10 cellular contexts compared by ENCODE assay signal in genomic region chr16:14409563-14409962, GRCh38.
A peak's percentile ranks its signal among the peaks of the same experiment; 100 is the strongest.
DNase-seq lines count a peak whose midpoint lies in the region; ATAC-seq, FAIRE-seq and TF ChIP-seq lines count a peak whose summit lies in the region.
"Had no signal": no experiment of that assay in that cellular context is flagged by ENCODE, and none has a peak within 500 bp of the region (broad histone marks: within the 10 kb centered on the region; RNA-seq: fewer than 3 reads in every experiment).

No MANE protein-coding gene starts in this region.

- H3K27ac ChIP-seq in HepG2 (ENCODE audit: extremely low read length, insufficient read depth, low read length) = no peak overlapping the region
- no peak overlapping the region for H3K27ac ChIP-seq in right lobe of liver
- H3K27ac ChIP-seq in mammary epithelial cell (ENCODE audit: insufficient read depth, low read depth, low read length) = no peak overlapping the region
- no peak overlapping the region for H3K27ac ChIP-seq in left lung

- in situ Hi-C loops in HepG2 (cut with HindIII; ENCODE audit: extremely low pct_ligation_motif_present, low pct_unique_long_range_greater_than_20kb) = no loop called here
- in situ Hi-C loops in mammary epithelial cell (cut with MboI; ENCODE audit: low sequenced_read_pairs in 2 of 2) = no loop called here

- H3K9ac ChIP-seq in HepG2 (ENCODE audit: insufficient read depth, low read depth, low read length) (no peak overlapping the region), mammary epithelial cell (ENCODE audit: insufficient read depth, low read length) (no peak overlapping the region)

- dilution Hi-C loops in mammary epithelial cell (cut with HindIII; ENCODE audit: low sequenced_read_pairs) = loop anchor here (5.0 kb wide), 1 partner anchor 48 kb away; no protein-coding TSS in a partner anchor

- 12% methylated on average over 5 of the region's 5 CpGs for WGBS in HepG2 (ENCODE audit: low lambda C conversion rate)
- 75% methylated on average over 4 of the region's 5 CpGs for WGBS in right lobe of liver (ENCODE audit: insufficient coverage, low coverage, low lambda C conversion rate, missing lambda C conversion rate)
- WGBS in mammary epithelial cell (ENCODE audit: low coverage, missing lambda C conversion rate) = 28% methylated on average over 5 of the region's 5 CpGs

- H3K79me2 ChIP-seq in HepG2 (ENCODE audit: insufficient read depth, low read length) = no peaks in the 10 kb centered on the region
- no peaks in the 10 kb centered on the region for H3K79me2 ChIP-seq in mammary epithelial cell (ENCODE audit: insufficient read depth, low read length)

- no peak overlapping the region for H3K4me2 ChIP-seq in HepG2 (ENCODE audit: low read depth, low read length)
- H3K4me2 ChIP-seq in mammary epithelial cell (ENCODE audit: insufficient read depth, low read depth, low read length) = no peak overlapping the region

- 0 out of 4 replicates have a peak, but pooled peaks of 1 of the 2 experiments have one; percentile 13 for TF ChIP-seq EP300 in HepG2 (IDR thresholded peaks at IDR 0.05; ENCODE audit: low read depth in 2 of 2, low read length in 2 of 2)
- TF ChIP-seq EP300 in HepG2 (CRISPR knock-in tag; IDR thresholded peaks at IDR 0.05; ENCODE audit: borderline replicate concordance) = no peak

- DNase-seq in HepG2 (ENCODE audit: low spot score) (peak; percentile 72), right lobe of liver (no peak), mammary epithelial cell (peak; percentile 94), left lung (peak in 1 of 2 donors; percentile 33), NCI-H82 (lab: John Stamatoyannopoulos, UW) (no peak), DMS 273 (lab: John Stamatoyannopoulos, UW; ENCODE audit: unreplicated experiment) (no peak)
- DNase-seq: stimulated activated naive B cell treated with anti-CD40 and anti-IgM and Interleukin-4, amounts not matched to agents 10 μg/mL and 1 μg/mL and 100 μg/mL, for 72 hours had no signal

- H3K36me3 ChIP-seq in HepG2 (replicated peaks in 1 of 2; ENCODE audit: control insufficient read depth in 1 of 2, insufficient read depth in 2 of 2, low read length in 2 of 2) (no peaks in the 10 kb centered on the region), right lobe of liver (no peaks in the 10 kb centered on the region), mammary epithelial cell (ENCODE audit: insufficient read depth, low read length) (no peaks in the 10 kb centered on the region), left lung (no peaks in the 10 kb centered on the region)

- ATAC-seq in HepG2 (no peak), right lobe of liver (no peak), left lung (peak; percentile 79), GM21737 (IDR thresholded peaks at IDR 0.05; ENCODE audit: unreplicated experiment) (no peak), HG03139 (IDR thresholded peaks at IDR 0.05; ENCODE audit: unreplicated experiment) (no peak)
- ATAC-seq: stimulated activated naive B cell treated with anti-CD40 and anti-IgM and Interleukin-4, amounts not matched to agents 10 μg/mL and 1 μg/mL and 100 μg/mL, for 72 hours; WTC11 had no signal

- H4K20me1 ChIP-seq in HepG2 (ENCODE audit: insufficient read depth, low read length) (no peaks in the 10 kb centered on the region), mammary epithelial cell (ENCODE audit: insufficient read depth, low read length) (no peaks in the 10 kb centered on the region)

- peak; percentile 53 for FAIRE-seq in HepG2 (lab: Jason Lieb, UNC)

- no peak overlapping the region for H2AFZ ChIP-seq in HepG2 (ENCODE audit: low read length)
- H2AFZ ChIP-seq in mammary epithelial cell (ENCODE audit: low read depth, low read length) = no peak overlapping the region

- TF ChIP-seq RAD21 in HepG2 (CRISPR knock-in tag; IDR thresholded peaks at IDR 0.05) = no peak

- intact Hi-C loops in HepG2 (cut with micrococcal nuclease; ENCODE audit: unreplicated experiment) (loop anchor here (10.0 kb wide), 1 partner anchor 75 kb away; no protein-coding TSS in a partner anchor), right lobe of liver (cut with DNase I) (no loop called here), mammary epithelial cell (cut with micrococcal nuclease) (no loop called here), left lung (cut with DNase I) (no loop called here)

- CTCF ChIA-PET in HepG2 (lab: Yijun Ruan, JAX; ENCODE audit: low intra/inter-chr PET ratio, low total read pairs) = no interaction called here
- CTCF ChIA-PET in mammary epithelial cell (lab: Charles Lee; ENCODE audit: low non-redundant PET) = no interaction called here

- TF ChIP-seq CTCF in HepG2 (CRISPR knock-in tag; IDR thresholded peaks at IDR 0.05) = no peak
- TF ChIP-seq CTCF in right lobe of liver (IDR thresholded peaks at IDR 0.05) = no peak
- TF ChIP-seq CTCF in mammary epithelial cell (conservative IDR thresholded peaks at IDR 0.05 in 1 of 2, IDR thresholded peaks at IDR 0.05 in 1 of 2; ENCODE audit: extremely low read depth in 1 of 2, insufficient read depth in 1 of 2, low read depth in 1 of 2, low read length in 2 of 2) = no peak
- no peak for TF ChIP-seq CTCF in left lung (IDR thresholded peaks at IDR 0.05)

- H3K4me1 ChIP-seq in HepG2 (ENCODE audit: insufficient read depth, low read length) (peaks cover 45% of the 10 kb centered on the region), right lobe of liver (no peaks in the 10 kb centered on the region), mammary epithelial cell (ENCODE audit: insufficient read depth, low read length) (no peaks in the 10 kb centered on the region), left lung (no peaks in the 10 kb centered on the region)

- no peak overlapping the region for H3K4me3 ChIP-seq in HepG2 (replicated peaks in 1 of 3; ENCODE audit: insufficient read depth in 1 of 3, low read depth in 2 of 3, low read length in 3 of 3)
- no peak overlapping the region for H3K4me3 ChIP-seq in right lobe of liver
- H3K4me3 ChIP-seq in mammary epithelial cell (replicated peaks in 1 of 3; ENCODE audit: insufficient read depth in 1 of 3, low read depth in 2 of 3, low read length in 3 of 3) = no peak overlapping the region
- no peak overlapping the region for H3K4me3 ChIP-seq in left lung

- TF ChIP-seq POLR2A in HepG2 (IDR thresholded peaks at IDR 0.05; ENCODE audit: insufficient read depth in 1 of 2, low read depth in 2 of 2, low read length in 2 of 2) = no peak
- no peak for TF ChIP-seq POLR2A in right lobe of liver (IDR thresholded peaks at IDR 0.05)

- POLR2A ChIA-PET in HepG2 (lab: Yijun Ruan, JAX) = interaction anchor here (1.2 kb wide), 1 partner anchor 10 kb away, joined by 6 read pairs; no protein-coding TSS in a partner anchor

- no peaks in the 10 kb centered on the region for H3K27me3 ChIP-seq in HepG2 (ENCODE audit: control insufficient read depth in 1 of 2, insufficient read depth in 2 of 2, low read length in 2 of 2)
- H3K27me3 ChIP-seq in right lobe of liver = no peaks in the 10 kb centered on the region
- no peaks in the 10 kb centered on the region for H3K27me3 ChIP-seq in mammary epithelial cell (ENCODE audit: insufficient read depth, low read length)
- H3K27me3 ChIP-seq in left lung = no peaks in the 10 kb centered on the region

- H3K9me3 ChIP-seq in HepG2 (ENCODE audit: low read length) (no peaks in the 10 kb centered on the region), right lobe of liver (no peaks in the 10 kb centered on the region), mammary epithelial cell (replicated peaks; ENCODE audit: insufficient read depth, low read length) (no peaks in the 10 kb centered on the region), left lung (no peaks in the 10 kb centered on the region)

- BruUV-seq in HepG2 (replicated peaks; lab: Mats Ljungman, UMichigan) = no TSS peak
- no TSS peak for BruUV-seq in mammary epithelial cell (replicated peaks; lab: Mats Ljungman, UMichigan)

TF ChIP-seq in HepG2, 621 proteins besides CTCF, POLR2A, EP300 and RAD21 (continues in another document):
- no peak for TF ChIP-seq ZNF383 (CRISPR knock-in tag; IDR thresholded peaks at IDR 0.05; ENCODE audit: borderline replicate concordance)
- TF ChIP-seq ELF3 (CRISPR knock-in tag; IDR thresholded peaks at IDR 0.05) = 0 out of 2 replicates have a peak, but pooled peaks have one; percentile 37
- TF ChIP-seq HMGXB4 (CRISPR knock-in tag; IDR thresholded peaks at IDR 0.05; ENCODE audit: borderline replicate concordance in 1 of 2, low read depth in 1 of 2) = no peak
- no peak for TF ChIP-seq CENPBD1 (CRISPR knock-in tag; IDR thresholded peaks at IDR 0.05; ENCODE audit: borderline replicate concordance, low read depth)
- no peak for TF ChIP-seq CC2D1A (CRISPR knock-in tag; IDR thresholded peaks at IDR 0.05)
- peak; percentile 56; the same call in 1 of the 2 replicates for TF ChIP-seq KDM1A (CRISPR knock-in tag; IDR thresholded peaks at IDR 0.05)
- no peak for TF ChIP-seq SIN3A (IDR thresholded peaks at IDR 0.05; ENCODE audit: borderline replicate concordance, low read depth, low read length)
- TF ChIP-seq RXRB (CRISPR knock-in tag; IDR thresholded peaks at IDR 0.05; ENCODE audit: borderline replicate concordance) = 0 out of 2 replicates have a peak, but pooled peaks have one; percentile 2
- 0 out of 2 replicates have a peak, but pooled peaks have one; percentile 24 for TF ChIP-seq ZNF3 (CRISPR knock-in tag; IDR thresholded peaks at IDR 0.05)
- TF ChIP-seq TEAD3 (CRISPR knock-in tag; optimal IDR thresholded peaks at IDR 0.05; ENCODE audit: borderline replicate concordance) = peak; percentile 17

Comparison
In these comparisons a context has a peak if more than half of its experiments do, and no peak if none do; other contexts are left out.
1. DNase-seq: peak in HepG2 (single experiment) and mammary epithelial cell (single experiment); none in right lobe of liver (0 of 3), NCI-H82 (single experiment) and DMS 273 (single experiment).